In the genomic region with DNA sequence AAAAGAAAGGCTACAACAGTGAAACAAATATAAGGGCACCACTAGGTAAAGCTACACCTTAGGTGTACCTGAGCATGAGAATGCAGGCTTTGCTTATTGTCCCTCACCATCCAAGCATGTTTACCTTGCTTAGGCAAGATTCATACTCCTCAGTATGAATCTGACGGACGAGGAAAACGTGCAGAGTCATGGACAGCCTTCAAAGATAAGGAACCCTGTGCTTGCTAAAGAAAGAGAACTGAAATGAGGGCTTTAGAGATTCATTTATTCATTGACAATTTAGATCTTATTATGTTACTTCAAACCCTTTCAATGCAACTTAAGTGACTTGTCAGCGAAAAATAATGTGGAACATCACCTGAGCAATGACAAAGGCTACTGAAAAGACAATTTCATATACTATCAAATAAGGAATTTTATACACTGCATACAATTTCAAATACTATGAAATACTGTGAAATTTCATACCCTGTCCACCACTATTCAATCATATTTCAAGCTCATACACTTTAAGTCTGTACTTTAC, we compare ENCODE assay signal across 17 cellular contexts. TPM values are rescaled to one million over a fixed set of nuclear protein-coding genes. Genes with fewer than 3 reads are reported as not detected.
DNase-seq lines count a peak whose midpoint lies in the region; ATAC-seq and TF ChIP-seq lines count a peak whose summit lies in the region.
"Had no signal": no experiment of that assay in that cellular context is flagged by ENCODE, and none has a peak within 500 bp of the region (broad histone marks: within the 10 kb centered on the region; RNA-seq: fewer than 3 reads in every experiment).

No MANE protein-coding gene starts in this region.

- no peaks in the 10 kb centered on the region for H3K9me3 ChIP-seq in suprapubic skin
- H3K9me3 ChIP-seq: vagina had no signal

- peak overlapping the region; percentile 27 for H3K4me3 ChIP-seq in LNCaP clone FGC (ENCODE audit: low read depth, low read length)
- no peak overlapping the region for H3K4me3 ChIP-seq in cardiac fibroblast (replicated peaks in 1 of 2; ENCODE audit: low read depth in 2 of 2, low read length in 2 of 2)
- no peak overlapping the region for H3K4me3 ChIP-seq in suprapubic skin
- H3K4me3 ChIP-seq: vagina had no signal

- no peaks in the 10 kb centered on the region for H3K27me3 ChIP-seq in suprapubic skin
- H3K27me3 ChIP-seq: vagina had no signal

- WGBS in suprapubic skin, result 90% methylated on average over 4 of the region's 4 CpGs

- no peaks in the 10 kb centered on the region for H3K36me3 ChIP-seq in suprapubic skin
- H3K36me3 ChIP-seq: vagina had no signal

- TF ChIP-seq EP300 in suprapubic skin (IDR thresholded peaks at IDR 0.05), result no peak

- TF ChIP-seq CTCF in LNCaP clone FGC (IDR thresholded peaks at IDR 0.05; ENCODE audit: control insufficient read depth, extremely low read depth, insufficient read depth) (no peak), cardiac fibroblast (IDR thresholded peaks at IDR 0.05; ENCODE audit: low read depth, low read length) (no peak), suprapubic skin (IDR thresholded peaks at IDR 0.05) (no peak)

- no peak for TF ChIP-seq POLR2A in suprapubic skin (IDR thresholded peaks at IDR 0.05)

- peak; percentile 78 for ATAC-seq in left lobe of liver
- no peak for ATAC-seq in GM19463 (IDR thresholded peaks at IDR 0.05; ENCODE audit: unreplicated experiment)
- ATAC-seq: natural killer cell; stimulated activated naive B cell treated with anti-CD40 and anti-IgM and Interleukin-4, amounts not matched to agents 10 μg/mL and 1 μg/mL and 100 μg/mL, for 72 hours had no signal

- peak overlapping the region; percentile 18 for H3K27ac ChIP-seq in suprapubic skin
- H3K27ac ChIP-seq: vagina had no signal

- peaks cover 10% of the 10 kb centered on the region for H3K4me1 ChIP-seq in suprapubic skin

- DNase-seq in LNCaP clone FGC (ENCODE audit: low read depth) (no peak), cardiac fibroblast (ENCODE audit: low read depth in 2 of 2) (peak; percentile 15 to 52), left lobe of liver (ENCODE audit: low spot score) (no peak), suprapubic skin (ENCODE audit: low spot score in 2 of 2) (no peak), islet precursor cell (no peak), occipital lobe (lab: John Stamatoyannopoulos, UW) (no peak)
- DNase-seq in NK-92 treated with Interleukin-12 subunit alpha and Interleukin-12 subunit beta, amount 100 ng/mL, for 24 hours (lab: John Stamatoyannopoulos, UW), result no peak
- DNase-seq: activated CD4-positive, alpha-beta T cell treated with anti-CD3 and anti-CD28 coated beads, Interleukin-2, amount 50 U/mL, for 1 hour; cortex of kidney; GOT3; natural killer cell; NCI-H187; NCI-H446; stimulated activated naive B cell treated with anti-CD40 and anti-IgM and Interleukin-4, amounts not matched to agents 10 μg/mL and 1 μg/mL and 100 μg/mL, for 72 hours; SW 1271 had no signal

RNA-seq across cellular contexts. Expression of a gene that starts 21.7 kb away (rescaled TPM):
- total RNA-seq in left lobe of liver (28.3 TPM), suprapubic skin (10 to 100 TPM; 53.3 to 99.5 (median 67.6) TPM), occipital lobe (215 TPM)

Comparison
In these comparisons a context has a peak if more than half of its experiments do, and no peak if none do; other contexts are left out.
1. DNase-seq: peak in cardiac fibroblast (2 of 2); none in LNCaP clone FGC (single experiment), left lobe of liver (single experiment), suprapubic skin (0 of 2), islet precursor cell (single experiment), NK-92 treated with Interleukin-12 subunit alpha and Interleukin-12 subunit beta, amount 100 ng/mL, for 24 hours (single experiment) and occipital lobe (single experiment).